ENCODE assay signal across 19 cellular contexts in the genomic region with DNA sequence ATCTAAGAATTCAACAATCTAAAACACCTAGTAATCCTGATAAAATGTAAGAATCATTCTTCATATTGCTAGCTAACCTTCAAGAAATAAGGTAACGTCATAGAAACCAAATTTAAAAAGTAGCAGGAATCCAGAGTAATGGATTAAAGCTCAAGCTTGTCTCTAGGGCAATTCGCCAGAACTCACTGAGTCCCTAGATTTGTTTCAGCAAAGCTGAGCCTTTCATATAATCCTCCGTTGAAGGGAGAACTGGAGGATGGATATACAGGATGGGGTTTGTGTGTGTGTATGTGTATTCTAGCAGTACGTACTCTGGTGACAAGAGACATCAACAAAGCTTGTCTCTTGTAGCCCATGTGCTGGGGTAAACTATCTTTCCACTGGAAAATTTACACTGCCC.
DNase-seq lines count a peak whose midpoint lies in the region; ATAC-seq and TF ChIP-seq lines count a peak whose summit lies in the region.
"Had no signal": no experiment of that assay in that cellular context is flagged by ENCODE, and none has a peak within 500 bp of the region (broad histone marks: within the 10 kb centered on the region; RNA-seq: fewer than 3 reads in every experiment).

No MANE protein-coding gene starts in this region.

- H3K79me2 ChIP-seq in GM23338 (replicated peaks; ENCODE audit: insufficient read depth): no peaks in the 10 kb centered on the region

- no peaks in the 10 kb centered on the region for H3K27me3 ChIP-seq in GM23338 (ENCODE audit: insufficient read depth)
- no peaks in the 10 kb centered on the region for H3K27me3 ChIP-seq in CD4-positive, alpha-beta memory T cell (ENCODE audit: insufficient read depth, low read length)
- H3K27me3 ChIP-seq: BE2C, BLaER1 had no signal

- H3K27ac ChIP-seq in GM23338 (ENCODE audit: low read depth): no peak overlapping the region
- H3K27ac ChIP-seq in CD4-positive, alpha-beta memory T cell (ENCODE audit: low read depth, low read length): no peak overlapping the region
- H3K27ac ChIP-seq: BLaER1 had no signal

- intact Hi-C loops in CD4-positive, alpha-beta memory T cell (cut with micrococcal nuclease): no loop called here

- no peaks in the 10 kb centered on the region for H3K36me3 ChIP-seq in GM23338 (ENCODE audit: insufficient read depth)
- H3K36me3 ChIP-seq in CD4-positive, alpha-beta memory T cell (ENCODE audit: insufficient read depth, low read length): no peaks in the 10 kb centered on the region
- H3K36me3 ChIP-seq: BE2C, BLaER1 had no signal

- no peaks in the 10 kb centered on the region for H3K4me1 ChIP-seq in GM23338 (ENCODE audit: insufficient read depth)
- no peaks in the 10 kb centered on the region for H3K4me1 ChIP-seq in CD4-positive, alpha-beta memory T cell (ENCODE audit: insufficient read depth, low read length)
- H3K4me1 ChIP-seq: BE2C, BLaER1, Caco-2 had no signal

- H3K9me3 Mint-ChIP-seq in GM23338: peaks cover 16% of the 10 kb centered on the region; the same call in 2 of the 3 replicates
- H3K9me3 Mint-ChIP-seq in CD4-positive, alpha-beta memory T cell: peaks cover 0 to 20% (median 3%) of the 10 kb centered on the region in 8 donors

- no peak overlapping the region for H3K4me3 Mint-ChIP-seq in GM23338
- no peak overlapping the region for H3K4me3 Mint-ChIP-seq in CD4-positive, alpha-beta memory T cell
- H3K4me3 Mint-ChIP-seq: CD14-positive monocyte; CD4-positive, CD25-positive, alpha-beta regulatory T cell; CD8-positive, alpha-beta T cell had no signal

- no peak overlapping the region for H3K27ac Mint-ChIP-seq in GM23338
- H3K27ac Mint-ChIP-seq in CD4-positive, alpha-beta memory T cell: no peak overlapping the region
- H3K27ac Mint-ChIP-seq: CD14-positive monocyte; CD4-positive, CD25-positive, alpha-beta regulatory T cell; CD8-positive, alpha-beta T cell had no signal

- H3K36me3 Mint-ChIP-seq in GM23338 (ENCODE audit: low read depth): no peaks in the 10 kb centered on the region; the same call in 2 of the 3 replicates
- H3K36me3 Mint-ChIP-seq in CD4-positive, alpha-beta memory T cell: no peaks in the 10 kb centered on the region
- H3K36me3 Mint-ChIP-seq: CD14-positive monocyte; CD4-positive, CD25-positive, alpha-beta regulatory T cell; CD8-positive, alpha-beta T cell had no signal

- H4K20me1 ChIP-seq in GM23338 (replicated peaks; ENCODE audit: insufficient read depth): no peaks in the 10 kb centered on the region
- H4K20me1 ChIP-seq: BLaER1 had no signal

- H3K9me2 ChIP-seq in GM23338 (ENCODE audit: insufficient read depth): no peaks in the 10 kb centered on the region

- no peaks in the 10 kb centered on the region for H3F3A ChIP-seq in GM23338 (replicated peaks; ENCODE audit: low read depth)

- peak; percentile 23 for DNase-seq in ELR (ENCODE audit: low read depth)
- DNase-seq in GM23338 (ENCODE audit: low spot score): no peak
- peak; percentile 65 for DNase-seq in retinal pigment epithelial cell (ENCODE audit: low read depth)
- no peak for DNase-seq in amygdala (lab: John Stamatoyannopoulos, UW)
- no peak for DNase-seq in CD4-positive, alpha-beta memory T cell
- DNase-seq: 8988T; ACHN; BE2C; C1 segment of cervical spinal cord; Caco-2; Calu3; CD4-positive, CD25-positive, alpha-beta regulatory T cell; CD8-positive, alpha-beta T cell; DMS79 treated with DMSO at 0.1 percent for 48 hours; GDM1 had no signal

- no peak overlapping the region for H3K4me2 ChIP-seq in GM23338
- H3K4me2 ChIP-seq: BLaER1 had no signal

- no peak for ATAC-seq in GM23338
- no peak for ATAC-seq in HG02798 (IDR thresholded peaks at IDR 0.05; ENCODE audit: poor library complexity, unreplicated experiment)
- ATAC-seq: CD8-positive, alpha-beta T cell; GM12878 had no signal

- no peaks in the 10 kb centered on the region for H3K27me3 Mint-ChIP-seq in GM23338 (ENCODE audit: insufficient read depth, low read depth, poor library complexity)
- H3K27me3 Mint-ChIP-seq in CD4-positive, alpha-beta memory T cell: no peaks in the 10 kb centered on the region
- H3K27me3 Mint-ChIP-seq: CD4-positive, CD25-positive, alpha-beta regulatory T cell had no signal

- no peaks in the 10 kb centered on the region for H3K4me1 Mint-ChIP-seq in GM23338
- H3K4me1 Mint-ChIP-seq in CD4-positive, alpha-beta memory T cell: no peaks in the 10 kb centered on the region
- H3K4me1 Mint-ChIP-seq: CD14-positive monocyte; CD4-positive, CD25-positive, alpha-beta regulatory T cell had no signal

- CTCF ChIA-PET in CD4-positive, alpha-beta memory T cell (lab: Charles Lee; ENCODE audit: partially characterized antibody): no interaction called here

- H3K4me3 ChIP-seq in GM23338 (no peak overlapping the region), retinal pigment epithelial cell (ENCODE audit: low read length) (no peak overlapping the region)
- H3K4me3 ChIP-seq in CD4-positive, alpha-beta memory T cell (ENCODE audit: low read length in 2 of 2): no peak overlapping the region
- H3K4me3 ChIP-seq: BLaER1, GM12878 had no signal

- TF ChIP-seq CTCF in GM23338 (conservative IDR thresholded peaks at IDR 0.05; ENCODE audit: low read depth in 2 of 2) (no peak), retinal pigment epithelial cell (conservative IDR thresholded peaks at IDR 0.05; ENCODE audit: low read depth, low read length) (no peak)

- no peaks in the 10 kb centered on the region for H3K9me3 ChIP-seq in CD4-positive, alpha-beta memory T cell (ENCODE audit: control insufficient read depth in 1 of 2, low read length in 2 of 2)
- H3K9me3 ChIP-seq: BE2C, BLaER1, Caco-2 had no signal

- POLR2A ChIA-PET in CD4-positive, alpha-beta memory T cell (lab: Charles Lee; ENCODE audit: partially characterized antibody): no interaction called here

- H2AFZ ChIP-seq in GM23338: peak overlapping the region; percentile 23; the same call in 1 of the 2 replicates

TF ChIP-seq in GM23338, 12 proteins besides CTCF, POLR2A, EP300 and RAD21 (continues in another document):
- no peak for TF ChIP-seq POLR2AphosphoS5 (IDR thresholded peaks at IDR 0.05; ENCODE audit: low read depth)
- TF ChIP-seq, protein P1, sequence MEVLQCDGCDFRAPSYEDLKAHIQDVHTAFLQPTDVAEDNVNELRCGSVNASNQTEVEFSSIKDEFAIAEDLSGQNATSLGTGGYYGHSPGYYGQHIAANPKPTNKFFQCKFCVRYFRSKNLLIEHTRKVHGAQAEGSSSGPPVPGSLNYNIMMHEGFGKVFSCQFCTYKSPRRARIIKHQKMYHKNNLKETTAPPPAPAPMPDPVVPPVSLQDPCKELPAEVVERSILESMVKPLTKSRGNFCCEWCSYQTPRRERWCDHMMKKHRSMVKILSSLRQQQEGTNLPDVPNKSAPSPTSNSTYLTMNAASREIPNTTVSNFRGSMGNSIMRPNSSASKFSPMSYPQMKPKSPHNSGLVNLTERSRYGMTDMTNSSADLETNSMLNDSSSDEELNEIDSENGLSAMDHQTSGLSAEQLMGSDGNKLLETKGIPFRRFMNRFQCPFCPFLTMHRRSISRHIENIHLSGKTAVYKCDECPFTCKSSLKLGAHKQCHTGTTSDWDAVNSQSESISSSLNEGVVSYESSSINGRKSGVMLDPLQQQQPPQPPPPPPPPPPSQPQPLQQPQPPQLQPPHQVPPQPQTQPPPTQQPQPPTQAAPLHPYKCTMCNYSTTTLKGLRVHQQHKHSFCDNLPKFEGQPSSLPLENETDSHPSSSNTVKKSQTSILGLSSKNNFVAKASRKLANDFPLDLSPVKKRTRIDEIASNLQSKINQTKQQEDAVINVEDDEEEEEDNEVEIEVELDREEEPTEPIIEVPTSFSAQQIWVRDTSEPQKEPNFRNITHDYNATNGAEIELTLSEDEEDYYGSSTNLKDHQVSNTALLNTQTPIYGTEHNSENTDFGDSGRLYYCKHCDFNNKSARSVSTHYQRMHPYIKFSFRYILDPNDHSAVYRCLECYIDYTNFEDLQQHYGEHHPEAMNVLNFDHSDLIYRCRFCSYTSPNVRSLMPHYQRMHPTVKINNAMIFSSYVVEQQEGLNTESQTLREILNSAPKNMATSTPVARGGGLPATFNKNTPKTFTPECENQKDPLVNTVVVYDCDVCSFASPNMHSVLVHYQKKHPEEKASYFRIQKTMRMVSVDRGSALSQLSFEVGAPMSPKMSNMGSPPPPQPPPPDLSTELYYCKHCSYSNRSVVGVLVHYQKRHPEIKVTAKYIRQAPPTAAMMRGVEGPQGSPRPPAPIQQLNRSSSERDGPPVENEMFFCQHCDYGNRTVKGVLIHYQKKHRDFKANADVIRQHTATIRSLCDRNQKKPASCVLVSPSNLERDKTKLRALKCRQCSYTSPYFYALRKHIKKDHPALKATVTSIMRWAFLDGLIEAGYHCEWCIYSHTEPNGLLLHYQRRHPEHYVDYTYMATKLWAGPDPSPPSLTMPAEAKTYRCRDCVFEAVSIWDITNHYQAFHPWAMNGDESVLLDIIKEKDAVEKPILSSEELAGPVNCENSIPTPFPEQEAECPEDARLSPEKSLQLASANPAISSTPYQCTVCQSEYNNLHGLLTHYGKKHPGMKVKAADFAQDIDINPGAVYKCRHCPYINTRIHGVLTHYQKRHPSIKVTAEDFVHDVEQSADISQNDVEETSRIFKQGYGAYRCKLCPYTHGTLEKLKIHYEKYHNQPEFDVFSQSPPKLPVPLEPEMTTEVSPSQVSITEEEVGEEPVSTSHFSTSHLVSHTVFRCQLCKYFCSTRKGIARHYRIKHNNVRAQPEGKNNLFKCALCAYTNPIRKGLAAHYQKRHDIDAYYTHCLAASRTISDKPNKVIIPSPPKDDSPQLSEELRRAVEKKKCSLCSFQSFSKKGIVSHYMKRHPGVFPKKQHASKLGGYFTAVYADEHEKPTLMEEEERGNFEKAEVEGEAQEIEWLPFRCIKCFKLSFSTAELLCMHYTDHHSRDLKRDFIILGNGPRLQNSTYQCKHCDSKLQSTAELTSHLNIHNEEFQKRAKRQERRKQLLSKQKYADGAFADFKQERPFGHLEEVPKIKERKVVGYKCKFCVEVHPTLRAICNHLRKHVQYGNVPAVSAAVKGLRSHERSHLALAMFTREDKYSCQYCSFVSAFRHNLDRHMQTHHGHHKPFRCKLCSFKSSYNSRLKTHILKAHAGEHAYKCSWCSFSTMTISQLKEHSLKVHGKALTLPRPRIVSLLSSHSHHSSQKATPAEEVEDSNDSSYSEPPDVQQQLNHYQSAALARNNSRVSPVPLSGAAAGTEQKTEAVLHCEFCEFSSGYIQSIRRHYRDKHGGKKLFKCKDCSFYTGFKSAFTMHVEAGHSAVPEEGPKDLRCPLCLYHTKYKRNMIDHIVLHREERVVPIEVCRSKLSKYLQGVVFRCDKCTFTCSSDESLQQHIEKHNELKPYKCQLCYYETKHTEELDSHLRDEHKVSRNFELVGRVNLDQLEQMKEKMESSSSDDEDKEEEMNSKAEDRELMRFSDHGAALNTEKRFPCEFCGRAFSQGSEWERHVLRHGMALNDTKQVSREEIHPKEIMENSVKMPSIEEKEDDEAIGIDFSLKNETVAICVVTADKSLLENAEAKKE (CRISPR knock-in tag; IDR thresholded peaks at IDR 0.05): no peak
- no peak for TF ChIP-seq NANOG (IDR thresholded peaks at IDR 0.05; ENCODE audit: borderline replicate concordance)

Comparison
In these comparisons a context has a peak if more than half of its experiments do, and no peak if none do; other contexts are left out.
1. DNase-seq: peak in ELR (single experiment) and retinal pigment epithelial cell (single experiment); none in GM23338 (single experiment), amygdala (0 of 56) and CD4-positive, alpha-beta memory T cell (0 of 5).